8 cellular contexts compared by ENCODE assay signal in genomic region chr18:57585421-57585820, GRCh38. TPM values are rescaled to one million over a fixed set of nuclear protein-coding genes. Genes with fewer than 3 reads are reported as not detected.
A peak's percentile ranks its signal among the peaks of the same experiment; 100 is the strongest.
DNase-seq lines count a peak whose midpoint lies in the region; ATAC-seq and TF ChIP-seq lines count a peak whose summit lies in the region.

No MANE protein-coding gene starts in this region.

- intact Hi-C loops in activated CD4-positive, alpha-beta T cell treated with anti-CD3 and anti-CD28 coated beads for 36 hours (cut with DNase I, micrococcal nuclease): loop anchor here (5.0 to 10.0 kb wide), 2 partner anchors 37 to 951 kb away; partner anchors contain the start of genes NARS1 (in 1 of the 2) and TXNL1 (in 1 of the 2)
- intact Hi-C loops in stomach (cut with DNase I; ENCODE audit: low total_unique reads): no loop called here

- H3K9ac ChIP-seq in iPS-18a (ENCODE audit: low read length): no peak overlapping the region

- POLR2A ChIA-PET in activated CD4-positive, alpha-beta T cell treated with anti-CD3 and anti-CD28 coated beads for 36 hours (lab: Charles Lee): interaction anchor here (0.6 kb wide), 1 partner anchor 848 kb away, joined by 3 read pairs; no protein-coding TSS in a partner anchor
- POLR2A ChIA-PET in activated CD8-positive, alpha-beta T cell treated with anti-CD3 and anti-CD28 coated beads, Interleukin-2, amount 10 ng/mL, durations not matched to agents 7 days and 5 days (lab: Charles Lee): interaction anchor here (1.5 kb wide), 1 partner anchor 36 kb away, joined by 7 read pairs; the partner anchor contains the start of gene NARS1

- no peak for ATAC-seq in activated CD4-positive, alpha-beta T cell treated with anti-CD3 and anti-CD28 coated beads for 36 hours
- no peak for ATAC-seq in activated CD8-positive, alpha-beta T cell treated with anti-CD3 and anti-CD28 coated beads, Interleukin-2, amount 10 ng/mL, durations not matched to agents 7 days and 5 days
- ATAC-seq in GM18870 (IDR thresholded peaks at IDR 0.05; ENCODE audit: unreplicated experiment): no peak
- no peak for ATAC-seq in GM19324 (IDR thresholded peaks at IDR 0.05; ENCODE audit: low FRiP score, unreplicated experiment)

- TF ChIP-seq EP300 in stomach (IDR thresholded peaks at IDR 0.05): no peak

- H3K27ac ChIP-seq in iPS-18a (ENCODE audit: low read length) (no peak overlapping the region), stomach (peak overlapping the region in 1 of 5 donors; percentile 91)

- WGBS in stomach, 5 donors: 31 to 61% (median 39%) methylated on average over 9 of the region's 9 CpGs

- H3K27me3 Mint-ChIP-seq in activated CD4-positive, alpha-beta T cell treated with anti-CD3 and anti-CD28 coated beads for 36 hours: no peaks in the 10 kb centered on the region
- no peaks in the 10 kb centered on the region for H3K27me3 Mint-ChIP-seq in activated CD8-positive, alpha-beta T cell treated with anti-CD3 and anti-CD28 coated beads, Interleukin-2, amount 10 ng/mL, durations not matched to agents 7 days and 5 days (ENCODE audit: low read depth)

- TF ChIP-seq CTCF in stomach (IDR thresholded peaks at IDR 0.05): no peak

- H3K9me3 Mint-ChIP-seq in activated CD4-positive, alpha-beta T cell treated with anti-CD3 and anti-CD28 coated beads for 36 hours (ENCODE audit: low read depth): no peaks in the 10 kb centered on the region
- H3K9me3 Mint-ChIP-seq in activated CD8-positive, alpha-beta T cell treated with anti-CD3 and anti-CD28 coated beads, Interleukin-2, amount 10 ng/mL, durations not matched to agents 7 days and 5 days (ENCODE audit: insufficient read depth): no peaks in the 10 kb centered on the region

- H3K36me3 ChIP-seq in iPS-18a (ENCODE audit: control insufficient read depth, low read depth, low read length): no peaks in the 10 kb centered on the region
- peaks cover 0 to 10% (median 6%) of the 10 kb centered on the region in 4 donors for H3K36me3 ChIP-seq in stomach

- peak overlapping the region; percentile 80 for H3K4me3 Mint-ChIP-seq in activated CD4-positive, alpha-beta T cell treated with anti-CD3 and anti-CD28 coated beads for 36 hours
- H3K4me3 Mint-ChIP-seq in activated CD8-positive, alpha-beta T cell treated with anti-CD3 and anti-CD28 coated beads, Interleukin-2, amount 10 ng/mL, durations not matched to agents 7 days and 5 days: peak overlapping the region; percentile 82

- H3K4me1 ChIP-seq in iPS-18a (ENCODE audit: control insufficient read depth, low read depth, low read length): peaks cover 13% of the 10 kb centered on the region
- H3K4me1 ChIP-seq in stomach: peaks cover 11 to 20% (median 18%) of the 10 kb centered on the region in 4 donors

- no peak overlapping the region for H3K27ac Mint-ChIP-seq in activated CD4-positive, alpha-beta T cell treated with anti-CD3 and anti-CD28 coated beads for 36 hours
- H3K27ac Mint-ChIP-seq in activated CD8-positive, alpha-beta T cell treated with anti-CD3 and anti-CD28 coated beads, Interleukin-2, amount 10 ng/mL, durations not matched to agents 7 days and 5 days: no peak overlapping the region

- H3K27me3 ChIP-seq in iPS-18a (ENCODE audit: control insufficient read depth, insufficient read depth, low read length): no peaks in the 10 kb centered on the region
- no peaks in the 10 kb centered on the region for H3K27me3 ChIP-seq in stomach

- H3K9me3 ChIP-seq in iPS-18a (ENCODE audit: control insufficient read depth, low read depth, low read length) (no peaks in the 10 kb centered on the region), stomach (no peaks in the 10 kb centered on the region)

- peaks cover 10% of the 10 kb centered on the region for H3K36me3 Mint-ChIP-seq in activated CD4-positive, alpha-beta T cell treated with anti-CD3 and anti-CD28 coated beads for 36 hours (ENCODE audit: low read depth)
- peaks cover 10% of the 10 kb centered on the region for H3K36me3 Mint-ChIP-seq in activated CD8-positive, alpha-beta T cell treated with anti-CD3 and anti-CD28 coated beads, Interleukin-2, amount 10 ng/mL, durations not matched to agents 7 days and 5 days (ENCODE audit: low read depth)

- peaks cover 26% of the 10 kb centered on the region for H3K4me1 Mint-ChIP-seq in activated CD4-positive, alpha-beta T cell treated with anti-CD3 and anti-CD28 coated beads for 36 hours
- peaks cover 35% of the 10 kb centered on the region for H3K4me1 Mint-ChIP-seq in activated CD8-positive, alpha-beta T cell treated with anti-CD3 and anti-CD28 coated beads, Interleukin-2, amount 10 ng/mL, durations not matched to agents 7 days and 5 days (ENCODE audit: low read depth)

- DNase-seq in activated CD4-positive, alpha-beta T cell treated with anti-CD3 and anti-CD28 coated beads for 36 hours: no peak
- DNase-seq in activated CD4-positive, alpha-beta T cell treated with anti-CD3 and anti-CD28 coated beads, Interleukin-2, amount 50 U/mL, for 4 hours: no peak
- DNase-seq in activated CD8-positive, alpha-beta T cell treated with anti-CD3 and anti-CD28 coated beads, Interleukin-2, amount 10 ng/mL, durations not matched to agents 7 days and 5 days: no peak
- DNase-seq in stomach: no peak
- no peak for DNase-seq in NCI-H526 treated with DMSO at 0.1 percent for 48 hours (lab: John Stamatoyannopoulos, UW)

- peak overlapping the region; percentile 66 for H3K4me3 ChIP-seq in iPS-18a (ENCODE audit: low read length)
- H3K4me3 ChIP-seq in stomach: peak overlapping the region; percentile 70 to 96 (median 70)

- CTCF ChIA-PET in activated CD4-positive, alpha-beta T cell treated with anti-CD3 and anti-CD28 coated beads for 36 hours (lab: Charles Lee): no interaction called here
- CTCF ChIA-PET in activated CD8-positive, alpha-beta T cell treated with anti-CD3 and anti-CD28 coated beads, Interleukin-2, amount 10 ng/mL, durations not matched to agents 7 days and 5 days (lab: Charles Lee): no interaction called here

- no peak for TF ChIP-seq POLR2A in stomach (IDR thresholded peaks at IDR 0.05)

RNA-seq across cellular contexts. Expression of gene FECH, which starts 1.1 kb away (rescaled TPM):
- total RNA-seq in activated CD4-positive, alpha-beta T cell treated with anti-CD3 and anti-CD28 coated beads for 36 hours: 10 to 100 TPM; 23.3 to 28.8 TPM
- 10 to 100 TPM; 21.1 to 26.7 TPM for total RNA-seq in activated CD8-positive, alpha-beta T cell treated with anti-CD3 and anti-CD28 coated beads, Interleukin-2, amount 10 ng/mL, durations not matched to agents 7 days and 5 days
- total RNA-seq in stomach: 100 to 1,000 TPM in 1 of 5 donors, 10 to 100 TPM in 2, 1 to 10 TPM in 1, under 1 TPM in 1; 0.58 to 387 (median 29.6) TPM
- 1 to 10 TPM; 5.2 to 8.5 (median 7.8) TPM for polyA plus RNA-seq in stomach

RNA-seq across cellular contexts. Expression of gene NARS1, which starts 36.2 kb away (rescaled TPM):
- 100 to 1,000 TPM; 115 to 116 TPM for total RNA-seq in activated CD4-positive, alpha-beta T cell treated with anti-CD3 and anti-CD28 coated beads for 36 hours
- total RNA-seq in activated CD8-positive, alpha-beta T cell treated with anti-CD3 and anti-CD28 coated beads, Interleukin-2, amount 10 ng/mL, durations not matched to agents 7 days and 5 days: 10 to 100 TPM; 87.1 to 89.1 TPM
- total RNA-seq in stomach: 100 to 1,000 TPM in 4 of 5 donors, 10 to 100 TPM in 1; 48.4 to 502 (median 135) TPM
- 10 to 100 TPM; 60.6 to 71.2 (median 65.1) TPM for polyA plus RNA-seq in stomach
